8 cellular contexts compared by ENCODE assay signal in genomic region chr6:159110013-159110412, GRCh38. TPM values are rescaled to one million over a fixed set of nuclear protein-coding genes. Genes with fewer than 3 reads are reported as not detected.
A peak's percentile ranks its signal among the peaks of the same experiment; 100 is the strongest.
DNase-seq lines count a peak whose midpoint lies in the region; ATAC-seq, FAIRE-seq and TF ChIP-seq lines count a peak whose summit lies in the region.

No MANE protein-coding gene starts in this region.

- H2BK15ac ChIP-seq in H1 (ENCODE audit: low read length), result 0 out of 2 replicates have a peak overlapping the region, but pooled peaks have one; percentile 33

- DNase-seq in CMK (ENCODE audit: low read depth), result peak; percentile 52
- DNase-seq in GM19239 (ENCODE audit: insufficient read length, low spot score), result no peak
- DNase-seq in PC-3, result peak; percentile 63
- peak in 1 of 2 experiments; percentile 73 for DNase-seq in H1 (ENCODE audit: low read depth in 1 of 2, low spot score in 2 of 2)
- DNase-seq in osteocyte (ENCODE audit: extremely low spot score, unreplicated experiment), result no peak
- DNase-seq in LoVo (ENCODE audit: low spot score), result no peak

- no peaks in the 10 kb centered on the region for H3K4me1 ChIP-seq in PC-3 (ENCODE audit: insufficient read depth, low read length)
- H3K4me1 ChIP-seq in H1 (replicated peaks in 1 of 4; ENCODE audit: control insufficient read depth in 3 of 4, insufficient read depth in 4 of 4, low read length in 3 of 4), result peaks cover 0 to 3% (median under 1%) of the 10 kb centered on the region in 4 experiments; a peak in 2 of 7 replicates

- H3K9me3 Mint-ChIP-seq in osteocyte (ENCODE audit: unreplicated experiment), result no peaks in the 10 kb centered on the region

- TF ChIP-seq CTCF in PC-3 (conservative IDR thresholded peaks at IDR 0.05; ENCODE audit: low read depth, low read length) (peak; percentile 70), H1 (IDR thresholded peaks at IDR 0.05; ENCODE audit: control extremely low read depth in 1 of 3, insufficient read depth in 1 of 3, low read depth in 1 of 3, low read length in 3 of 3) (peak; percentile 56 to 90 (median 80)), osteocyte (IDR thresholded peaks at IDR 0.05) (peak; percentile 47)

- H2BK20ac ChIP-seq in H1 (ENCODE audit: low read length), result no peak overlapping the region

- H2AFZ ChIP-seq in PC-3 (ENCODE audit: low read length) (no peak overlapping the region), H1 (ENCODE audit: low read length) (peak overlapping the region; percentile 99)

- no peaks in the 10 kb centered on the region for H3K79me1 ChIP-seq in H1 (ENCODE audit: low read depth, low read length)

- no peak for TF ChIP-seq EP300 in H1 (IDR thresholded peaks at IDR 0.05; ENCODE audit: borderline replicate concordance in 1 of 2, low read depth in 2 of 2, low read length in 2 of 2)

- no peak overlapping the region for H3K27ac ChIP-seq in PC-3 (ENCODE audit: low read length)
- no peak overlapping the region for H3K27ac ChIP-seq in H1 (ENCODE audit: low read depth, low read length)

- H3K23me2 ChIP-seq in H1 (ENCODE audit: low read depth, low read length), result no peaks in the 10 kb centered on the region

- H4K20me1 ChIP-seq in PC-3 (ENCODE audit: low read length) (no peaks in the 10 kb centered on the region), H1 (replicated peaks in 1 of 2; ENCODE audit: control insufficient read depth in 1 of 2, insufficient read depth in 2 of 2, low read length in 2 of 2) (no peaks in the 10 kb centered on the region)

- no peak overlapping the region for H4K91ac ChIP-seq in H1 (replicated peaks; ENCODE audit: insufficient read length, low read length)

- H3K4me1 Mint-ChIP-seq in osteocyte (ENCODE audit: unreplicated experiment), result no peaks in the 10 kb centered on the region

- 38% methylated on average over 3 of the region's 3 CpGs; no CpG with 5 or more reads in 1 of the 2 experiments for WGBS in H1 (ENCODE audit: extremely low coverage in 1 of 2, insufficient coverage in 1 of 2, insufficient read length in 1 of 2, insufficient replicate concordance in 2 of 2, low coverage in 1 of 2, low lambda C conversion rate in 2 of 2, missing lambda C conversion rate in 1 of 2), 2 experiments

- H3K79me2 ChIP-seq in PC-3 (ENCODE audit: low read length) (no peaks in the 10 kb centered on the region), H1 (ENCODE audit: control insufficient read depth in 1 of 2, insufficient read depth in 2 of 2, low read length in 2 of 2) (no peaks in the 10 kb centered on the region)

- 0 out of 2 replicates have a peak, but pooled peaks cover 2% of the 10 kb centered on the region for H3K27me3 ChIP-seq in PC-3 (ENCODE audit: low read length)
- H3K27me3 ChIP-seq in H1 (replicated peaks in 1 of 4; ENCODE audit: control insufficient read depth in 3 of 4, extremely low read depth in 1 of 4, insufficient read depth in 3 of 4, low read length in 3 of 4), result no peaks in the 10 kb centered on the region

- H3K4ac ChIP-seq in H1 (replicated peaks; ENCODE audit: insufficient read length, low read depth, low read length), result no peak overlapping the region

- intact Hi-C loops in PC-3 (cut with micrococcal nuclease), result no loop called here

- H3K27ac Mint-ChIP-seq in osteocyte (ENCODE audit: unreplicated experiment), result no peak overlapping the region

- POLR2A ChIA-PET in PC-3 (lab: Charles Lee; ENCODE audit: unreplicated experiment), result no interaction called here
- POLR2A ChIA-PET in H1 (lab: Charles Lee; ENCODE audit: partially characterized antibody), result interaction anchor here (0.9 to 1.6 kb wide), 4 partner anchors 27 to 465 kb away, joined by 3 to 4 read pairs (median 4); partner anchors contain the start of genes DYNLT1 and TAGAP

- no peaks in the 10 kb centered on the region for H3K36me3 Mint-ChIP-seq in osteocyte (ENCODE audit: unreplicated experiment)

- no peak overlapping the region for H2BK5ac ChIP-seq in H1 (ENCODE audit: low read depth, low read length)

- H3K23ac ChIP-seq in H1 (ENCODE audit: insufficient read length), result no peak overlapping the region

- no peak overlapping the region for H3K4me3 ChIP-seq in PC-3 (ENCODE audit: low read length)
- H3K4me3 ChIP-seq in H1 (ENCODE audit: extremely low read depth in 1 of 4, insufficient read depth in 2 of 4, low read depth in 3 of 4, low read length in 4 of 4), result no peak overlapping the region

- H2AK5ac ChIP-seq in H1 (ENCODE audit: low read depth, low read length), result no peak overlapping the region

- no peak for TF ChIP-seq POLR2A in H1 (IDR thresholded peaks at IDR 0.05; ENCODE audit: control extremely low read depth in 1 of 2, low read depth in 2 of 2, low read length in 2 of 2)

- no peaks in the 10 kb centered on the region for H3K36me3 ChIP-seq in PC-3 (ENCODE audit: low read depth, low read length)
- H3K36me3 ChIP-seq in H1 (ENCODE audit: control insufficient read depth in 2 of 4, insufficient read depth in 4 of 4, low read length in 3 of 4), result no peaks in the 10 kb centered on the region

- FAIRE-seq in GM19239 (lab: Jason Lieb, UNC) (peak; percentile 84), H1 (lab: Jason Lieb, UNC) (peak; percentile 85)

- no peak overlapping the region for H3K4me3 Mint-ChIP-seq in osteocyte (ENCODE audit: unreplicated experiment)

- H3K4me2 ChIP-seq in PC-3 (ENCODE audit: low read length) (no peak overlapping the region), H1 (ENCODE audit: insufficient read depth in 1 of 2, low read depth in 2 of 2, low read length in 2 of 2) (no peak overlapping the region)

- H3K56ac ChIP-seq in H1 (replicated peaks; ENCODE audit: insufficient read length, low read depth, low read length), result no peak overlapping the region

- no peaks in the 10 kb centered on the region for H3F3A ChIP-seq in PC-3 (ENCODE audit: low read length, unreplicated experiment)

- H3K9ac ChIP-seq in PC-3 (ENCODE audit: low read length), result no peak overlapping the region
- no peak overlapping the region for H3K9ac ChIP-seq in H1 (replicated peaks in 1 of 4; ENCODE audit: extremely low read depth in 1 of 4, low read depth in 3 of 4, low read length in 3 of 4)

- no peak overlapping the region for H3K18ac ChIP-seq in H1 (ENCODE audit: extremely low read depth, low read length)

- H3K9me2 ChIP-seq in PC-3 (replicated peaks; ENCODE audit: low read length), result no peaks in the 10 kb centered on the region

- no peak overlapping the region; the same call in 1 of the 2 replicates for H2BK12ac ChIP-seq in H1 (ENCODE audit: low read depth, low read length)

- no peak overlapping the region for H2BK120ac ChIP-seq in H1 (replicated peaks; ENCODE audit: low read depth, low read length)

- BruUV-seq in PC-3 (replicated peaks; lab: Mats Ljungman, UMichigan), result no TSS peak

- ATAC-seq in PC-3 (no peak; the same call in 1 of the 2 replicates), GM19035 (IDR thresholded peaks at IDR 0.05; ENCODE audit: unreplicated experiment) (no peak), HG02588 (IDR thresholded peaks at IDR 0.05; ENCODE audit: unreplicated experiment) (no peak)

- H3K9me3 ChIP-seq in PC-3 (ENCODE audit: low read length) (no peaks in the 10 kb centered on the region), H1 (ENCODE audit: insufficient read depth in 2 of 2, low read depth in 1 of 2, low read length in 1 of 2) (no peaks in the 10 kb centered on the region)

- CTCF ChIA-PET in PC-3 (lab: Charles Lee), result interaction anchor here (0.6 kb wide), 1 partner anchor 1043 kb away, joined by 3 read pairs; no protein-coding TSS in a partner anchor
- CTCF ChIA-PET in H1 (lab: Charles Lee; ENCODE audit: partially characterized antibody), result interaction anchor here (0.5 to 6.0 kb wide), 43 partner anchors 9 to 1675 kb away, joined by 3 to 39 read pairs (median 5); partner anchors contain the start of genes RSPH3 and TAGAP

- peak; percentile 84 to 88 for TF ChIP-seq RAD21 in H1 (IDR thresholded peaks at IDR 0.05 in 1 of 2, conservative IDR thresholded peaks at IDR 0.05 in 1 of 2; ENCODE audit: low read depth in 2 of 2, low read length in 2 of 2)

- peaks cover 24% of the 10 kb centered on the region for H3K27me3 Mint-ChIP-seq in osteocyte (ENCODE audit: unreplicated experiment)

- peak overlapping the region; percentile 64; the same call in 1 of the 2 replicates for H4K8ac ChIP-seq in H1 (ENCODE audit: extremely low read depth, insufficient read depth, low read length)

- H4K5ac ChIP-seq in H1 (ENCODE audit: insufficient read length, low read depth, low read length), result no peak overlapping the region

- no peak overlapping the region for H3K14ac ChIP-seq in H1 (ENCODE audit: insufficient read length)

TF ChIP-seq in H1, 55 proteins besides CTCF, POLR2A, EP300 and RAD21 (continues in another document):
- no peak for TF ChIP-seq SIN3A (conservative IDR thresholded peaks at IDR 0.05 in 1 of 2, IDR thresholded peaks at IDR 0.05 in 1 of 2; ENCODE audit: low read depth in 1 of 2, low read length in 2 of 2)

RNA-seq across cellular contexts. Expression of gene FNDC1, which starts 59.2 kb away (rescaled TPM):
- total RNA-seq in PC-3 (2014; rRNA removed) (not detected in 2 replicates), osteocyte (0.55 and 0.64 TPM in 2 replicates)
- 0.30 and 0.42 TPM in 2 replicates for total RNA-seq in H1 (2021; fragmentation: NEBNext Ultra II Directional; extraction: Animal tissue kit (Norgen Biotek cat#: 25700))
- polyA plus RNA-seq in H1 (2011; rRNA removed), result 0.06 and 0.14 TPM in 2 replicates
- 0.04 TPM for polyA plus RNA-seq in H1 (2011; cell fraction: cytosol; rRNA removed)
- polyA plus RNA-seq in H1 (2011; cell fraction: nucleus; rRNA removed), result 0.13 TPM
- 0.09 to 0.24 TPM (median 0.11 TPM) in 4 replicates for polyA plus RNA-seq in H1 (2012, experiment 1 of 2)
- 0.05 TPM for polyA plus RNA-seq in H1 (2012, experiment 2 of 2)
- 0.55 TPM for polyA plus RNA-seq in H1 (2013, experiment 1 of 2)
- 0.39 TPM for polyA plus RNA-seq in H1 (2013, experiment 2 of 2)
- polyA minus RNA-seq in H1 (2011; rRNA and poly(A)+ RNA removed), result 0.07 and 0.16 TPM in 2 replicates
- polyA minus RNA-seq in H1 (2011; cell fraction: cytosol; rRNA and poly(A)+ RNA removed), result not detected
- polyA minus RNA-seq in H1 (2011; cell fraction: nucleus; rRNA and poly(A)+ RNA removed), result 0.10 TPM

Comparison
In these comparisons a context has a peak if more than half of its experiments do, and no peak if none do; other contexts are left out.
1. DNase-seq: peak in CMK (single experiment) and PC-3 (single experiment); none in GM19239 (single experiment), osteocyte (single experiment) and LoVo (single experiment).
2. Peak in every context shown above with its lines, with median percentiles within 50 percentile points of each other: CTCF ChIP-seq.